ENCODE assay signal across 7 cellular contexts in genomic region chr10:120755771-120756170, GRCh38.
"Had no signal": no experiment of that assay in that cellular context is flagged by ENCODE, and none has a peak within 500 bp of the region (broad histone marks: within the 10 kb centered on the region; RNA-seq: fewer than 3 reads in every experiment).

No MANE protein-coding gene starts in this region.

- DNase-seq: GM23248, GOT3, H7, HFFc6, IMR-90 had no signal

- ATAC-seq: HCT116, K562 had no signal
